In genomic region chr14:81625343-81625742, GRCh38 we compare ENCODE assay signal across 9 cellular contexts.
DNase-seq lines count a peak whose midpoint lies in the region; ATAC-seq, FAIRE-seq and TF ChIP-seq lines count a peak whose summit lies in the region.
"Had no signal": no experiment of that assay in that cellular context is flagged by ENCODE, and none has a peak within 500 bp of the region (broad histone marks: within the 10 kb centered on the region; RNA-seq: fewer than 3 reads in every experiment).

No MANE protein-coding gene starts in this region.

- H3K9me3 ChIP-seq in A549 (no peaks in the 10 kb centered on the region), body of pancreas (no peaks in the 10 kb centered on the region)

- no peak overlapping the region for H3K27ac ChIP-seq in A549
- no peak overlapping the region for H3K27ac ChIP-seq in body of pancreas

- H3K4me2 ChIP-seq in A549: no peak overlapping the region

- DNase-seq in A549 (ENCODE audit: low read depth in 1 of 2, low spot score in 1 of 2) (peak; percentile 8 to 29), H54 (ENCODE audit: insufficient read length, low spot score) (no peak), NCI-H2227 (lab: John Stamatoyannopoulos, UW; ENCODE audit: unreplicated experiment) (peak; percentile 54), body of pancreas (no peak), nephron progenitor cell (no peak)
- DNase-seq in activated naive CD4-positive, alpha-beta T cell treated with anti-CD3 and anti-CD28 coated beads, Interleukin-2, amount 50 U/mL, for 16 hours: no peak
- DNase-seq in activated naive CD8-positive, alpha-beta T cell treated with anti-CD3 and anti-CD28 coated beads, Interleukin-2, amount 50 U/mL, for 24 hours: no peak
- no peak for DNase-seq in stimulated activated CD4-positive, alpha-beta T cell treated with anti-CD3 and anti-CD28 coated beads, Interleukin-12 subunit alpha, Interleukin-12 subunit beta, amount 100 ng/mL, for 4 hours

- intact Hi-C loops in body of pancreas (cut with DNase I): loop anchor here (10.0 kb wide), 1 partner anchor 61 kb away; no protein-coding TSS in a partner anchor

- H3K4me3 ChIP-seq in A549 (no peak overlapping the region), body of pancreas (no peak overlapping the region)

- 0% methylated on average over 1 of the region's 1 CpG for WGBS in A549 (ENCODE audit: missing lambda C conversion rate)
- WGBS in body of pancreas, 2 donors: 0% methylated on average over 1 of the region's 1 CpG

- TF ChIP-seq RAD21 in A549 (conservative IDR thresholded peaks at IDR 0.05 in 1 of 2, IDR thresholded peaks at IDR 0.05 in 1 of 2): peak; percentile 59 to 70; a peak in 4 of 5 replicates

- H3K4me1 ChIP-seq in A549: no peaks in the 10 kb centered on the region
- H3K4me1 ChIP-seq in body of pancreas: no peaks in the 10 kb centered on the region

- TF ChIP-seq POLR2A in A549 (IDR thresholded peaks at IDR 0.05; ENCODE audit: low read length) (no peak), H54 (IDR thresholded peaks at IDR 0.05; ENCODE audit: low read depth, low read length) (no peak), body of pancreas (IDR thresholded peaks at IDR 0.05) (no peak)

- CTCF ChIA-PET in A549 (lab: Yijun Ruan, JAX): interaction anchor here (0.5 to 1.4 kb wide), 7 partner anchors 9 to 1638 kb away, joined by 3 to 5 read pairs (median 4); no protein-coding TSS in a partner anchor

- TF ChIP-seq CTCF in A549 (IDR thresholded peaks at IDR 0.05) (peak; percentile 58), body of pancreas (IDR thresholded peaks at IDR 0.05) (peak in 6 of 7 experiments; percentile 34 to 71 (median 59)), nephron progenitor cell (IDR thresholded peaks at IDR 0.05) (peak; percentile 46)

- peaks cover 5% of the 10 kb centered on the region for H3K4me1 Mint-ChIP-seq in nephron progenitor cell
- no peaks in the 10 kb centered on the region for H3K4me1 Mint-ChIP-seq in activated naive CD8-positive, alpha-beta T cell treated with anti-CD3 and anti-CD28 coated beads, Interleukin-2, amount 50 U/mL, for 24 hours
- H3K4me1 Mint-ChIP-seq: memory B cell had no signal

- ATAC-seq in A549 (peak; percentile 56 to 77; a peak in 4 of 6 replicates), body of pancreas (peak; percentile 66)
- ATAC-seq in activated naive CD8-positive, alpha-beta T cell treated with anti-CD3 and anti-CD28 coated beads, Interleukin-2, amount 50 U/mL, for 24 hours: no peak

- no peak overlapping the region for H3K27ac Mint-ChIP-seq in nephron progenitor cell
- no peak overlapping the region for H3K27ac Mint-ChIP-seq in activated naive CD8-positive, alpha-beta T cell treated with anti-CD3 and anti-CD28 coated beads, Interleukin-2, amount 50 U/mL, for 24 hours
- H3K27ac Mint-ChIP-seq: memory B cell had no signal

- H3K9me3 Mint-ChIP-seq in nephron progenitor cell: peaks cover 4% of the 10 kb centered on the region
- no peaks in the 10 kb centered on the region for H3K9me3 Mint-ChIP-seq in activated naive CD8-positive, alpha-beta T cell treated with anti-CD3 and anti-CD28 coated beads, Interleukin-2, amount 50 U/mL, for 24 hours

- H3K27me3 Mint-ChIP-seq in nephron progenitor cell (ENCODE audit: low read depth, poor library complexity): peaks cover 7% of the 10 kb centered on the region
- peaks cover 11% of the 10 kb centered on the region for H3K27me3 Mint-ChIP-seq in activated naive CD8-positive, alpha-beta T cell treated with anti-CD3 and anti-CD28 coated beads, Interleukin-2, amount 50 U/mL, for 24 hours

- FAIRE-seq in A549 (lab: Jason Lieb, UNC) (peak; percentile 46), H54 (lab: Jason Lieb, UNC) (peak; percentile 33)

- no peaks in the 10 kb centered on the region for H3K27me3 ChIP-seq in body of pancreas

- H3K36me3 ChIP-seq in body of pancreas (replicated peaks in 1 of 2; ENCODE audit: insufficient read depth in 1 of 2, low read depth in 2 of 2): no peaks in the 10 kb centered on the region

- H3K4me3 Mint-ChIP-seq in nephron progenitor cell: no peak overlapping the region
- H3K4me3 Mint-ChIP-seq in activated naive CD8-positive, alpha-beta T cell treated with anti-CD3 and anti-CD28 coated beads, Interleukin-2, amount 50 U/mL, for 24 hours: no peak overlapping the region
- H3K4me3 Mint-ChIP-seq: memory B cell had no signal

- POLR2A ChIA-PET in A549 (lab: Yijun Ruan, JAX): interaction anchor here (0.5 kb wide), 1 partner anchor 1913 kb away, joined by 8 read pairs; no protein-coding TSS in a partner anchor

- no peaks in the 10 kb centered on the region for H3K36me3 Mint-ChIP-seq in nephron progenitor cell (ENCODE audit: low read depth)
- no peaks in the 10 kb centered on the region for H3K36me3 Mint-ChIP-seq in activated naive CD8-positive, alpha-beta T cell treated with anti-CD3 and anti-CD28 coated beads, Interleukin-2, amount 50 U/mL, for 24 hours (ENCODE audit: low read depth)
- H3K36me3 Mint-ChIP-seq: memory B cell had no signal

- TF ChIP-seq EP300 in A549 (IDR thresholded peaks at IDR 0.05): no peak

TF ChIP-seq in A549, 52 proteins besides CTCF, POLR2A, EP300 and RAD21:
- TF ChIP-seq HES2 (IDR thresholded peaks at IDR 0.05) (no peak), ZNF302 (CRISPR knock-in tag; IDR thresholded peaks at IDR 0.05) (no peak), GATA3 (IDR thresholded peaks at IDR 0.05; ENCODE audit: borderline replicate concordance) (no peak), NFE2L2 (conservative IDR thresholded peaks at IDR 0.05; ENCODE audit: low read length) (no peak), REST (IDR thresholded peaks at IDR 0.05) (no peak)
TF ChIP-seq in A549: peak in this region for 0.

Comparison
In these comparisons a context has a peak if more than half of its experiments do, and no peak if none do; other contexts are left out.
1. DNase-seq: peak in A549 (2 of 2) and NCI-H2227 (single experiment); none in H54 (single experiment), body of pancreas (0 of 4), nephron progenitor cell (single experiment), activated naive CD4-positive, alpha-beta T cell treated with anti-CD3 and anti-CD28 coated beads, Interleukin-2, amount 50 U/mL, for 16 hours (single experiment), activated naive CD8-positive, alpha-beta T cell treated with anti-CD3 and anti-CD28 coated beads, Interleukin-2, amount 50 U/mL, for 24 hours (single experiment) and stimulated activated CD4-positive, alpha-beta T cell treated with anti-CD3 and anti-CD28 coated beads, Interleukin-12 subunit alpha, Interleukin-12 subunit beta, amount 100 ng/mL, for 4 hours (single experiment).
2. Peak in every context shown above with its lines, with median percentiles within 50 percentile points of each other: CTCF ChIP-seq.